In the genomic region with DNA sequence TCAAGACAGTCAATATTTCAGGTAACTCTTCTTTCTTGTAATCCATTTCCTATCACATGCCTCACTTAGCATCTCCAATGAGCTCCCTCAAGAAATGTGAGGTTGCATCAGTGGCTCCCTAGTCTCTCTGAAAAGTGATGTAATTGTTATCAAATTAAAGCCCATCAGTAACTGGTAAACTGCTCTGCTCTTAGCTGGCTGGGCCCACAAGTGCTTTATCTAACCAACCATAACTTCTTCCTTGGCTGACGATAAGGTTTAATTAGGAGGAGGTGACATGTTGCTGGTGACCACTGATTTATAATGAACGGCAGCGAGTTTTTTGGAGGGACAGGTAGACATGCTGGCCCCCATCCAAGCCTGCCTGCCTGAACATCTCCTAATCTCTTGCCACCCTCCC, we compare ENCODE assay signal across 5 cellular contexts.
"Had no signal": no experiment of that assay in that cellular context is flagged by ENCODE, and none has a peak within 500 bp of the region (broad histone marks: within the 10 kb centered on the region; RNA-seq: fewer than 3 reads in every experiment).

No MANE protein-coding gene starts in this region.

- H3K9me3 ChIP-seq: HAP-1 had no signal

- H3K36me3 ChIP-seq: HAP-1 had no signal

- H3K4me3 ChIP-seq: HAP-1 had no signal

- DNase-seq: GOT3, H7, IMR-90, KBM-7 had no signal
